18 cellular contexts compared by ENCODE assay signal in genomic region chr1:180642781-180643180, GRCh38. TPM values are rescaled to one million over a fixed set of nuclear protein-coding genes. Genes with fewer than 3 reads are reported as not detected.
DNase-seq lines count a peak whose midpoint lies in the region; ATAC-seq and TF ChIP-seq lines count a peak whose summit lies in the region.
"Had no signal": no experiment of that assay in that cellular context is flagged by ENCODE, and none has a peak within 500 bp of the region (broad histone marks: within the 10 kb centered on the region; RNA-seq: fewer than 3 reads in every experiment).

No MANE protein-coding gene starts in this region.

- H3K4me3 Mint-ChIP-seq in stimulated activated naive CD8-positive, alpha-beta T cell treated with anti-CD3 and anti-CD28 coated beads, Interleukin-15, Interleukin-2, amounts not matched to agents 100 ng/mL and 50 ng/mL, for 24 hours: no peak overlapping the region
- no peak overlapping the region for H3K4me3 Mint-ChIP-seq in stimulated activated naive CD8-positive, alpha-beta T cell treated with anti-CD3 and anti-CD28 coated beads, Interleukin-15, amount 100 ng/mL, for 72 hours
- peak overlapping the region; percentile 0 for H3K4me3 Mint-ChIP-seq in type B pancreatic cell
- H3K4me3 Mint-ChIP-seq: B cell; CD4-positive, CD25-positive, alpha-beta regulatory T cell; CD8-positive, alpha-beta T cell; GM23338; H9 had no signal

- DNase-seq in NCI-H2029 treated with DMSO at 0.1 percent for 48 hours (lab: John Stamatoyannopoulos, UW) (peak; percentile 3), NCI-H2029 (lab: John Stamatoyannopoulos, UW) (no peak), type B pancreatic cell (ENCODE audit: extremely low spot score, unreplicated experiment) (no peak), Peyer's patch (no peak)
- DNase-seq in stimulated activated naive CD8-positive, alpha-beta T cell treated with anti-CD3 and anti-CD28 coated beads, Interleukin-15, amount 100 ng/mL, for 72 hours: no peak
- DNase-seq: Caco-2; CD4-positive, CD25-positive, alpha-beta regulatory T cell; CD8-positive, alpha-beta T cell; DMS153; DND-41; H9 had no signal

- H3K36me3 Mint-ChIP-seq in stimulated activated naive CD8-positive, alpha-beta T cell treated with anti-CD3 and anti-CD28 coated beads, Interleukin-15, Interleukin-2, amounts not matched to agents 100 ng/mL and 50 ng/mL, for 24 hours (ENCODE audit: low read depth): peaks cover 20% of the 10 kb centered on the region
- peaks cover 14% of the 10 kb centered on the region for H3K36me3 Mint-ChIP-seq in type B pancreatic cell

- no peaks in the 10 kb centered on the region for H3K36me3 ChIP-seq in Peyer's patch

- no peaks in the 10 kb centered on the region for H3K9me3 Mint-ChIP-seq in stimulated activated naive CD8-positive, alpha-beta T cell treated with anti-CD3 and anti-CD28 coated beads, Interleukin-15, Interleukin-2, amounts not matched to agents 100 ng/mL and 50 ng/mL, for 24 hours
- H3K9me3 Mint-ChIP-seq in stimulated activated naive CD8-positive, alpha-beta T cell treated with anti-CD3 and anti-CD28 coated beads, Interleukin-15, amount 100 ng/mL, for 72 hours: no peaks in the 10 kb centered on the region
- peaks cover 5% of the 10 kb centered on the region for H3K9me3 Mint-ChIP-seq in type B pancreatic cell
- H3K9me3 Mint-ChIP-seq: CD4-positive, CD25-positive, alpha-beta regulatory T cell; CD8-positive, alpha-beta T cell; GM23338; H9 had no signal

- no peak for TF ChIP-seq CTCF in type B pancreatic cell (conservative IDR thresholded peaks at IDR 0.05)
- no peak for TF ChIP-seq CTCF in Peyer's patch (IDR thresholded peaks at IDR 0.05)

- H3K27ac Mint-ChIP-seq in stimulated activated naive CD8-positive, alpha-beta T cell treated with anti-CD3 and anti-CD28 coated beads, Interleukin-15, Interleukin-2, amounts not matched to agents 100 ng/mL and 50 ng/mL, for 24 hours: peak overlapping the region; percentile 12
- no peak overlapping the region for H3K27ac Mint-ChIP-seq in stimulated activated naive CD8-positive, alpha-beta T cell treated with anti-CD3 and anti-CD28 coated beads, Interleukin-15, amount 100 ng/mL, for 72 hours
- H3K27ac Mint-ChIP-seq in type B pancreatic cell: no peak overlapping the region
- H3K27ac Mint-ChIP-seq: B cell; CD4-positive, CD25-positive, alpha-beta regulatory T cell; CD8-positive, alpha-beta T cell; GM23338; H9 had no signal

- H3K27ac ChIP-seq in Peyer's patch: no peak overlapping the region
- H3K27ac ChIP-seq: 22Rv1, BLaER1, C4-2B had no signal

- H3K4me1 Mint-ChIP-seq in stimulated activated naive CD8-positive, alpha-beta T cell treated with anti-CD3 and anti-CD28 coated beads, Interleukin-15, Interleukin-2, amounts not matched to agents 100 ng/mL and 50 ng/mL, for 24 hours (ENCODE audit: low read depth): peaks cover 22% of the 10 kb centered on the region
- H3K4me1 Mint-ChIP-seq in stimulated activated naive CD8-positive, alpha-beta T cell treated with anti-CD3 and anti-CD28 coated beads, Interleukin-15, amount 100 ng/mL, for 72 hours: peaks cover 20% of the 10 kb centered on the region
- peaks cover 33% of the 10 kb centered on the region for H3K4me1 Mint-ChIP-seq in type B pancreatic cell (ENCODE audit: unreplicated experiment)

- TF ChIP-seq POLR2A in Peyer's patch (IDR thresholded peaks at IDR 0.05): no peak

- ATAC-seq in stimulated activated naive CD8-positive, alpha-beta T cell treated with anti-CD3 and anti-CD28 coated beads, Interleukin-15, amount 100 ng/mL, for 72 hours: no peak
- ATAC-seq: CD8-positive, alpha-beta T cell; GM23338; HCT116 had no signal

- H3K27me3 ChIP-seq in Peyer's patch: no peaks in the 10 kb centered on the region
- H3K27me3 ChIP-seq: BLaER1 had no signal

- H3K4me1 ChIP-seq in Peyer's patch: peaks cover 0 to 5% (median 0%) of the 10 kb centered on the region in 4 donors
- H3K4me1 ChIP-seq: BLaER1 had no signal

- no peaks in the 10 kb centered on the region for H3K9me3 ChIP-seq in Peyer's patch
- H3K9me3 ChIP-seq: BLaER1, Caco-2 had no signal

- no peak overlapping the region for H3K4me3 ChIP-seq in Peyer's patch
- H3K4me3 ChIP-seq: BLaER1, GM23338 had no signal

- no peaks in the 10 kb centered on the region for H3K27me3 Mint-ChIP-seq in stimulated activated naive CD8-positive, alpha-beta T cell treated with anti-CD3 and anti-CD28 coated beads, Interleukin-15, Interleukin-2, amounts not matched to agents 100 ng/mL and 50 ng/mL, for 24 hours
- H3K27me3 Mint-ChIP-seq in stimulated activated naive CD8-positive, alpha-beta T cell treated with anti-CD3 and anti-CD28 coated beads, Interleukin-15, amount 100 ng/mL, for 72 hours: no peaks in the 10 kb centered on the region
- H3K27me3 Mint-ChIP-seq in type B pancreatic cell: no peaks in the 10 kb centered on the region
- H3K27me3 Mint-ChIP-seq: B cell; CD4-positive, CD25-positive, alpha-beta regulatory T cell had no signal

RNA-seq across cellular contexts. Expression of gene XPR1, which starts 11.0 kb away (rescaled TPM):
- 37.1 and 48.5 TPM in 2 replicates for total RNA-seq in type B pancreatic cell (ENCODE audit: low replicate concordance)
- total RNA-seq in Peyer's patch: 10 to 100 TPM; 29.7 to 59.7 (median 53.9) TPM
